Comparison of ENCODE assay signal across 12 cellular contexts in the genomic region with DNA sequence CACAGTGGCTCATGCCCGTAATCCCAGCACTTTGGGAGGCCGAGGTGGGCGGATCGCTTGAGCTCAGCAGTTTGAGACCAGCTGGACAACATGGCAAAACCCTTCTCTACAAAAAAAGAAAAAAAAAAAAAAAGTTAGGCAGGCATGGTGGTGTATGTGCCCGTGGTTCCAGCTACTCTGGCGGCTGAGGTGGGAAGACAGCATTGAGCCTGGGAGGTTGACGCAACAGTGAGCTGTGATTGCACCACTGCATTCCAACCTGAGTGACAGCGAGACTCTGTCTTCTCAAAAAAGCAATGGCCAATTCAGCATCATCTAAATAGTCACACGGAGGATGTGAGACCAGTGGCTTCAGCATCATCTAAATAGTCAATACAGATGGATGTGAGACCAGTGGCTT. TPM values are rescaled to one million over a fixed set of nuclear protein-coding genes. Genes with fewer than 3 reads are reported as not detected.
DNase-seq lines count a peak whose midpoint lies in the region; ATAC-seq, FAIRE-seq and TF ChIP-seq lines count a peak whose summit lies in the region.
"Had no signal": no experiment of that assay in that cellular context is flagged by ENCODE, and none has a peak within 500 bp of the region (broad histone marks: within the 10 kb centered on the region; RNA-seq: fewer than 3 reads in every experiment).

No MANE protein-coding gene starts in this region.

- 92% methylated on average over 6 to 9 of the region's 9 CpGs for WGBS in endodermal cell (ENCODE audit: insufficient coverage in 1 of 2, insufficient read length in 1 of 2), 2 experiments
- WGBS in psoas muscle, 3 donors: 75 to 85% (median 76%) methylated on average over 9 of the region's 9 CpGs

- H3K27ac Mint-ChIP-seq in endodermal cell: no peak overlapping the region
- H3K27ac Mint-ChIP-seq: CD8-positive, alpha-beta memory T cell; T-cell had no signal

- H3K9ac ChIP-seq in endodermal cell (ENCODE audit: extremely low read depth, low read length, poor library complexity, severe bottlenecking): no peak overlapping the region

- no peak overlapping the region for H3K4me3 Mint-ChIP-seq in endodermal cell
- H3K4me3 Mint-ChIP-seq: CD8-positive, alpha-beta memory T cell; T-cell had no signal

- intact Hi-C loops in psoas muscle (cut with DNase I): no loop called here
- intact Hi-C loops in mucosa of descending colon (cut with DNase I, micrococcal nuclease): no loop called here

- peak; percentile 60 for FAIRE-seq in HTR-8/SVneo (lab: Jason Lieb, UNC)

- H3K27me3 ChIP-seq in endodermal cell (ENCODE audit: control insufficient read depth, insufficient read depth, low read length, poor library complexity, severe bottlenecking) (no peaks in the 10 kb centered on the region), psoas muscle (ENCODE audit: insufficient read depth in 3 of 3, low read length in 2 of 3) (peaks cover 0 to 2% (median 0%) of the 10 kb centered on the region in 3 donors)

- TF ChIP-seq POLR2A in NB4 (IDR thresholded peaks at IDR 0.05; ENCODE audit: extremely low read depth, insufficient read length): no peak

- no peaks in the 10 kb centered on the region for H3K9me3 Mint-ChIP-seq in endodermal cell
- H3K9me3 Mint-ChIP-seq: CD8-positive, alpha-beta memory T cell; T-cell had no signal

- no peaks in the 10 kb centered on the region for H3K27me3 Mint-ChIP-seq in endodermal cell (ENCODE audit: insufficient read depth)

- ATAC-seq in psoas muscle (peak; percentile 68 to 88 (median 82)), mucosa of descending colon (no peak)
- ATAC-seq: T-cell had no signal

- no peaks in the 10 kb centered on the region for H3K4me1 Mint-ChIP-seq in endodermal cell
- H3K4me1 Mint-ChIP-seq: CD8-positive, alpha-beta memory T cell; T-cell had no signal

- H3K27ac ChIP-seq in endodermal cell (ENCODE audit: low read depth, low read length): no peak overlapping the region
- no peak overlapping the region for H3K27ac ChIP-seq in psoas muscle

- DNase-seq in HTR-8/SVneo (ENCODE audit: insufficient read length, low spot score) (no peak), NB4 (ENCODE audit: low read depth) (peak; percentile 9), endodermal cell (peak; percentile 50), psoas muscle (peak in 1 of 2 donors; percentile 24), kidney tubule cell (ENCODE audit: low spot score) (no peak), mucosa of descending colon (no peak)
- DNase-seq in stimulated activated CD4-positive, alpha-beta T cell treated with anti-CD3 and anti-CD28 coated beads, Interleukin-2, amount 100 ng/mL, for 48 hours: no peak
- DNase-seq: CD8-positive, alpha-beta memory T cell; NCI-H345; NCI-H526 treated with DMSO at 0.1 percent for 48 hours; T-cell had no signal

- TF ChIP-seq CTCF in NB4 (IDR thresholded peaks at IDR 0.05; ENCODE audit: low read depth, low read length) (no peak), endodermal cell (conservative IDR thresholded peaks at IDR 0.05) (no peak), psoas muscle (IDR thresholded peaks at IDR 0.05) (no peak), mucosa of descending colon (IDR thresholded peaks at IDR 0.05) (no peak)

- H3K9me3 ChIP-seq in endodermal cell (ENCODE audit: control insufficient read depth, low read length): no peaks in the 10 kb centered on the region
- H3K9me3 ChIP-seq in psoas muscle: no peaks in the 10 kb centered on the region
- H3K9me3 ChIP-seq in mucosa of descending colon: no peaks in the 10 kb centered on the region
- H3K9me3 ChIP-seq: HAP-1 had no signal

- H3K4me1 ChIP-seq in endodermal cell (ENCODE audit: control insufficient read depth, insufficient read depth, low read length): no peaks in the 10 kb centered on the region
- no peaks in the 10 kb centered on the region for H3K4me1 ChIP-seq in psoas muscle
- no peaks in the 10 kb centered on the region for H3K4me1 ChIP-seq in mucosa of descending colon (ENCODE audit: low read depth)

- H3K36me3 ChIP-seq in endodermal cell (ENCODE audit: control insufficient read depth, insufficient read depth, low read length) (no peaks in the 10 kb centered on the region), psoas muscle (ENCODE audit: insufficient read depth in 1 of 2, low read depth in 1 of 2) (no peaks in the 10 kb centered on the region), mucosa of descending colon (ENCODE audit: low read depth) (no peaks in the 10 kb centered on the region)
- H3K36me3 ChIP-seq: HAP-1 had no signal

- H3K36me3 Mint-ChIP-seq in endodermal cell (ENCODE audit: low read depth): no peaks in the 10 kb centered on the region
- H3K36me3 Mint-ChIP-seq: CD8-positive, alpha-beta memory T cell; T-cell had no signal

- H3K4me3 ChIP-seq in NB4 (ENCODE audit: low read depth, low read length): no peak overlapping the region
- no peak overlapping the region for H3K4me3 ChIP-seq in endodermal cell (ENCODE audit: low read length)
- no peak overlapping the region for H3K4me3 ChIP-seq in psoas muscle
- no peak overlapping the region for H3K4me3 ChIP-seq in mucosa of descending colon
- H3K4me3 ChIP-seq: HAP-1 had no signal

RNA-seq across cellular contexts. Expression of gene SAMD4A, which starts 10.4 kb away (rescaled TPM):
- total RNA-seq in endodermal cell: 1 to 10 TPM; 1.9 to 8.0 TPM
- polyA plus RNA-seq in endodermal cell (2013, experiment 1 of 2): 4.8 TPM
- 4.2 TPM for polyA plus RNA-seq in endodermal cell (2013, experiment 2 of 2)
- total RNA-seq in psoas muscle: 100 to 1,000 TPM in 1 of 4 donors, 10 to 100 TPM in 3; 66.7 to 139 (median 76.3) TPM
- polyA plus RNA-seq in psoas muscle: 10 to 100 TPM in 2 of 3 donors, 1 to 10 TPM in 1; 9.6 to 67.9 (median 22.1) TPM
- 10 to 100 TPM; 14.7 to 82.1 (median 16.5) TPM for total RNA-seq in mucosa of descending colon
- polyA plus RNA-seq: CD8-positive, alpha-beta memory T cell had no signal

RNA-seq across cellular contexts. Expression of gene CGRRF1, which starts 46.8 kb away (rescaled TPM):
- total RNA-seq in endodermal cell: 10 to 100 TPM; 17.8 to 19.3 TPM
- polyA plus RNA-seq in endodermal cell (2013, experiment 1 of 2): 23.1 TPM
- 26.7 TPM for polyA plus RNA-seq in endodermal cell (2013, experiment 2 of 2)
- 10 to 100 TPM; 14.1 to 25.8 (median 22.7) TPM for total RNA-seq in psoas muscle
- polyA plus RNA-seq in psoas muscle: 10 to 100 TPM; 21.0 to 41.9 (median 21.6) TPM
- 10 to 100 TPM; 17.0 to 25.2 (median 22.5) TPM for total RNA-seq in mucosa of descending colon

Comparison
In these comparisons a context has a peak if more than half of its experiments do, and no peak if none do; other contexts are left out.
1. DNase-seq: peak in NB4 (single experiment) and endodermal cell (single experiment); none in HTR-8/SVneo (single experiment), kidney tubule cell (single experiment), mucosa of descending colon (0 of 3) and stimulated activated CD4-positive, alpha-beta T cell treated with anti-CD3 and anti-CD28 coated beads, Interleukin-2, amount 100 ng/mL, for 48 hours (0 of 2).